In the genomic region with DNA sequence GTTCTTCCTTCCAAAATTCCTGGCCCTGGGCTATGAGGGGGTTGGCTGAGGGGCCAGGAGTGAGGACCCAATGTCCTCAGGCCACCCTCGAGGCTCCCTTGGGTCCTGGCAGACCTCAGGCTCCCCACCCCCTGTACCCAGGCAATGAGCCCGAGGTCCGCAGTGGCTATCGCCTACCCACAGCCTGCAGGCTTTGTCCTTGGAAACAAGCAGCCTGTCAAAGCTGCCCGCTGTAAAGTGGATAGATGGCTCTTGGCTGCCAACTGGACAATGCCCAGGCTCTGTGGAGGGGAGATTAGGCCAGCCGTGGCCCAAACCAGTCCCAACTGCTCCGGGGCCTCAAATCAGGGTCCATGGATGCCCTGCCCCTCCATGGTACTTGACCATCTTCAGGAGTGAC, we compare ENCODE assay signal across 15 cellular contexts. TPM values are rescaled to one million over a fixed set of nuclear protein-coding genes. Genes with fewer than 3 reads are reported as not detected.
DNase-seq lines count a peak whose midpoint lies in the region; ATAC-seq, FAIRE-seq and TF ChIP-seq lines count a peak whose summit lies in the region.
"Had no signal": no experiment of that assay in that cellular context is flagged by ENCODE, and none has a peak within 500 bp of the region (broad histone marks: within the 10 kb centered on the region; RNA-seq: fewer than 3 reads in every experiment).

No MANE protein-coding gene starts in this region.

- peak; percentile 22 for DNase-seq in G401 (ENCODE audit: low spot score)
- DNase-seq in astrocyte of the hippocampus (ENCODE audit: low read depth, low spot score) = peak; percentile 52
- DNase-seq in heart right ventricle = peak; percentile 69 to 74
- DNase-seq in pons (ENCODE audit: low spot score) = peak; percentile 24
- DNase-seq in H54 (ENCODE audit: insufficient read length, low spot score) = no peak
- DNase-seq: NCI-H187, NCI-H526 treated with DMSO at 0.1 percent for 48 hours, RPMI8226, SJCRH30 had no signal

- H3K4me1 ChIP-seq in heart right ventricle = peaks cover 0 to 25% (median 12%) of the 10 kb centered on the region in 9 donors
- H3K4me1 ChIP-seq: HAP-1, SJCRH30 had no signal

- no peak for TF ChIP-seq POLR2A in H54 (IDR thresholded peaks at IDR 0.05; ENCODE audit: low read depth, low read length)

- FAIRE-seq in H54 (lab: Jason Lieb, UNC) = no peak
- FAIRE-seq: HTR-8/SVneo had no signal

- intact Hi-C loops in heart right ventricle (cut with DNase I) = no loop called here

- H3K9me3 ChIP-seq in heart right ventricle = no peaks in the 10 kb centered on the region
- H3K9me3 ChIP-seq: HAP-1, SJCRH30 had no signal

- H3K36me3 ChIP-seq in heart right ventricle = no peaks in the 10 kb centered on the region
- H3K36me3 ChIP-seq: HAP-1, SJCRH30 had no signal

- no peak overlapping the region for H3K4me3 ChIP-seq in heart right ventricle
- H3K4me3 ChIP-seq: HAP-1, SJCRH30 had no signal

- 43 to 47% methylated on average over 7 of the region's 7 CpGs for WGBS in heart right ventricle, 2 donors

- H3K27me3 ChIP-seq in heart right ventricle = peaks cover 13 to 41% (median 39%) of the 10 kb centered on the region in 7 donors
- H3K27me3 ChIP-seq: SJCRH30 had no signal

- ATAC-seq in heart right ventricle = peak; percentile 91 to 98 (median 96)
- no peak for ATAC-seq in HG03565 (IDR thresholded peaks at IDR 0.05; ENCODE audit: unreplicated experiment)
- no peak for ATAC-seq in GM21737 (IDR thresholded peaks at IDR 0.05; ENCODE audit: unreplicated experiment)

- no peak for TF ChIP-seq CTCF in heart right ventricle (IDR thresholded peaks at IDR 0.05)

- in situ Hi-C loops in G401 (cut with HindIII; ENCODE audit: low sequenced_read_pairs) = no loop called here

- peak overlapping the region in 3 of 10 donors; percentile 30 to 70 (median 37) for H3K27ac ChIP-seq in heart right ventricle
- H3K27ac ChIP-seq: HL-60, SJCRH30 had no signal

RNA-seq across cellular contexts. Expression of gene ADGRD2, which starts 2.2 kb away (rescaled TPM):
- not detected in 2 replicates for total RNA-seq in G401 (2014; rRNA removed; shearing (Covaris generic))
- total RNA-seq in heart right ventricle = under 1 TPM in 1 of 10 donors, not detected in 9; 0.68 TPM
- polyA plus RNA-seq in heart right ventricle = under 1 TPM in 1 of 2 donors, not detected in 1; 0.03 TPM
- total RNA-seq: A673, SJCRH30 had no signal

RNA-seq across cellular contexts. Expression of gene PSMB7, which starts 32.8 kb away (rescaled TPM):
- 163 and 196 TPM in 2 replicates for total RNA-seq in G401 (2014; rRNA removed; shearing (Covaris generic))
- total RNA-seq in heart right ventricle = 100 to 1,000 TPM; 148 to 182 (median 162) TPM
- 100 to 1,000 TPM; 252 to 308 TPM for polyA plus RNA-seq in heart right ventricle

RNA-seq across cellular contexts. Expression of gene NR5A1, which starts 59.2 kb away (rescaled TPM):
- 0.54 and 0.55 TPM in 2 replicates for total RNA-seq in G401 (2014; rRNA removed; shearing (Covaris generic))
- not detected for total RNA-seq in heart right ventricle
- under 1 TPM; 0.01 to 0.15 TPM for polyA plus RNA-seq in heart right ventricle
- total RNA-seq: A673, SJCRH30 had no signal

Comparison
In these comparisons a context has a peak if more than half of its experiments do, and no peak if none do; other contexts are left out.
1. ATAC-seq: peak in heart right ventricle (8 of 8); none in HG03565 (single experiment) and GM21737 (single experiment).